Comparison of ENCODE assay signal across 1 cellular context in the genomic region with DNA sequence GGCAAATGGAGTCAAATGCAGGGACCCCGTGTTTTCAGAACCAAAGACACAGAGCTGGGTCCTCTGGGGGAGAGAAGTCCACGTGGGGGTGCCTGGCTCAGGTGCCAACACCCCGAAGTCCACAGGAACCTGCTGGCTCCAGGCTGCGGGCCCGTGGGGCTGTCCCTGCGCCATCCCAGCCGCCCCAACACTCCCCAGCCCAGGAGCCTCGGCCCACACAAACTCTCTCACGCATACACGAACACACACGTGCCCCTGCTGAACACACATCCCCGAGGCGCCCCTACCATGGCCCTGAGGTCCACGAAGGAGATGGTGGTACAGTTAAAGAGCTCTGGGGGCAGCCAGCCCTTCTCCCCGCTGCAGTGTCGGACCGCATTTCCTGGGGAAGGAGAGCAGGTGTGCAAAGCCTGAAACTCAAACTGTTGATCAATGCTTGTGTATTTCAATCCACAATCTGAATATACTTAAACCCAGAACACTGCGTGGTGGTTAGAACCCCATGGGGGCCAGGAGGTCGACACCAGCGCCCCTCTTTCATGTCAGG.
TF ChIP-seq lines count a peak whose summit lies in the region.

No MANE protein-coding gene starts in this region.

TF ChIP-seq in GM23338, 12 proteins besides CTCF, POLR2A, EP300 and RAD21 (continued from another document):
- TF ChIP-seq, protein P1, sequence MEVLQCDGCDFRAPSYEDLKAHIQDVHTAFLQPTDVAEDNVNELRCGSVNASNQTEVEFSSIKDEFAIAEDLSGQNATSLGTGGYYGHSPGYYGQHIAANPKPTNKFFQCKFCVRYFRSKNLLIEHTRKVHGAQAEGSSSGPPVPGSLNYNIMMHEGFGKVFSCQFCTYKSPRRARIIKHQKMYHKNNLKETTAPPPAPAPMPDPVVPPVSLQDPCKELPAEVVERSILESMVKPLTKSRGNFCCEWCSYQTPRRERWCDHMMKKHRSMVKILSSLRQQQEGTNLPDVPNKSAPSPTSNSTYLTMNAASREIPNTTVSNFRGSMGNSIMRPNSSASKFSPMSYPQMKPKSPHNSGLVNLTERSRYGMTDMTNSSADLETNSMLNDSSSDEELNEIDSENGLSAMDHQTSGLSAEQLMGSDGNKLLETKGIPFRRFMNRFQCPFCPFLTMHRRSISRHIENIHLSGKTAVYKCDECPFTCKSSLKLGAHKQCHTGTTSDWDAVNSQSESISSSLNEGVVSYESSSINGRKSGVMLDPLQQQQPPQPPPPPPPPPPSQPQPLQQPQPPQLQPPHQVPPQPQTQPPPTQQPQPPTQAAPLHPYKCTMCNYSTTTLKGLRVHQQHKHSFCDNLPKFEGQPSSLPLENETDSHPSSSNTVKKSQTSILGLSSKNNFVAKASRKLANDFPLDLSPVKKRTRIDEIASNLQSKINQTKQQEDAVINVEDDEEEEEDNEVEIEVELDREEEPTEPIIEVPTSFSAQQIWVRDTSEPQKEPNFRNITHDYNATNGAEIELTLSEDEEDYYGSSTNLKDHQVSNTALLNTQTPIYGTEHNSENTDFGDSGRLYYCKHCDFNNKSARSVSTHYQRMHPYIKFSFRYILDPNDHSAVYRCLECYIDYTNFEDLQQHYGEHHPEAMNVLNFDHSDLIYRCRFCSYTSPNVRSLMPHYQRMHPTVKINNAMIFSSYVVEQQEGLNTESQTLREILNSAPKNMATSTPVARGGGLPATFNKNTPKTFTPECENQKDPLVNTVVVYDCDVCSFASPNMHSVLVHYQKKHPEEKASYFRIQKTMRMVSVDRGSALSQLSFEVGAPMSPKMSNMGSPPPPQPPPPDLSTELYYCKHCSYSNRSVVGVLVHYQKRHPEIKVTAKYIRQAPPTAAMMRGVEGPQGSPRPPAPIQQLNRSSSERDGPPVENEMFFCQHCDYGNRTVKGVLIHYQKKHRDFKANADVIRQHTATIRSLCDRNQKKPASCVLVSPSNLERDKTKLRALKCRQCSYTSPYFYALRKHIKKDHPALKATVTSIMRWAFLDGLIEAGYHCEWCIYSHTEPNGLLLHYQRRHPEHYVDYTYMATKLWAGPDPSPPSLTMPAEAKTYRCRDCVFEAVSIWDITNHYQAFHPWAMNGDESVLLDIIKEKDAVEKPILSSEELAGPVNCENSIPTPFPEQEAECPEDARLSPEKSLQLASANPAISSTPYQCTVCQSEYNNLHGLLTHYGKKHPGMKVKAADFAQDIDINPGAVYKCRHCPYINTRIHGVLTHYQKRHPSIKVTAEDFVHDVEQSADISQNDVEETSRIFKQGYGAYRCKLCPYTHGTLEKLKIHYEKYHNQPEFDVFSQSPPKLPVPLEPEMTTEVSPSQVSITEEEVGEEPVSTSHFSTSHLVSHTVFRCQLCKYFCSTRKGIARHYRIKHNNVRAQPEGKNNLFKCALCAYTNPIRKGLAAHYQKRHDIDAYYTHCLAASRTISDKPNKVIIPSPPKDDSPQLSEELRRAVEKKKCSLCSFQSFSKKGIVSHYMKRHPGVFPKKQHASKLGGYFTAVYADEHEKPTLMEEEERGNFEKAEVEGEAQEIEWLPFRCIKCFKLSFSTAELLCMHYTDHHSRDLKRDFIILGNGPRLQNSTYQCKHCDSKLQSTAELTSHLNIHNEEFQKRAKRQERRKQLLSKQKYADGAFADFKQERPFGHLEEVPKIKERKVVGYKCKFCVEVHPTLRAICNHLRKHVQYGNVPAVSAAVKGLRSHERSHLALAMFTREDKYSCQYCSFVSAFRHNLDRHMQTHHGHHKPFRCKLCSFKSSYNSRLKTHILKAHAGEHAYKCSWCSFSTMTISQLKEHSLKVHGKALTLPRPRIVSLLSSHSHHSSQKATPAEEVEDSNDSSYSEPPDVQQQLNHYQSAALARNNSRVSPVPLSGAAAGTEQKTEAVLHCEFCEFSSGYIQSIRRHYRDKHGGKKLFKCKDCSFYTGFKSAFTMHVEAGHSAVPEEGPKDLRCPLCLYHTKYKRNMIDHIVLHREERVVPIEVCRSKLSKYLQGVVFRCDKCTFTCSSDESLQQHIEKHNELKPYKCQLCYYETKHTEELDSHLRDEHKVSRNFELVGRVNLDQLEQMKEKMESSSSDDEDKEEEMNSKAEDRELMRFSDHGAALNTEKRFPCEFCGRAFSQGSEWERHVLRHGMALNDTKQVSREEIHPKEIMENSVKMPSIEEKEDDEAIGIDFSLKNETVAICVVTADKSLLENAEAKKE (CRISPR knock-in tag; IDR thresholded peaks at IDR 0.05), result no peak
- TF ChIP-seq STAT1 (IDR thresholded peaks at IDR 0.05; ENCODE audit: unreplicated experiment), result no peak
- TF ChIP-seq POLR2AphosphoS5 (IDR thresholded peaks at IDR 0.05; ENCODE audit: low read depth), result no peak
- TF ChIP-seq, protein P2, sequence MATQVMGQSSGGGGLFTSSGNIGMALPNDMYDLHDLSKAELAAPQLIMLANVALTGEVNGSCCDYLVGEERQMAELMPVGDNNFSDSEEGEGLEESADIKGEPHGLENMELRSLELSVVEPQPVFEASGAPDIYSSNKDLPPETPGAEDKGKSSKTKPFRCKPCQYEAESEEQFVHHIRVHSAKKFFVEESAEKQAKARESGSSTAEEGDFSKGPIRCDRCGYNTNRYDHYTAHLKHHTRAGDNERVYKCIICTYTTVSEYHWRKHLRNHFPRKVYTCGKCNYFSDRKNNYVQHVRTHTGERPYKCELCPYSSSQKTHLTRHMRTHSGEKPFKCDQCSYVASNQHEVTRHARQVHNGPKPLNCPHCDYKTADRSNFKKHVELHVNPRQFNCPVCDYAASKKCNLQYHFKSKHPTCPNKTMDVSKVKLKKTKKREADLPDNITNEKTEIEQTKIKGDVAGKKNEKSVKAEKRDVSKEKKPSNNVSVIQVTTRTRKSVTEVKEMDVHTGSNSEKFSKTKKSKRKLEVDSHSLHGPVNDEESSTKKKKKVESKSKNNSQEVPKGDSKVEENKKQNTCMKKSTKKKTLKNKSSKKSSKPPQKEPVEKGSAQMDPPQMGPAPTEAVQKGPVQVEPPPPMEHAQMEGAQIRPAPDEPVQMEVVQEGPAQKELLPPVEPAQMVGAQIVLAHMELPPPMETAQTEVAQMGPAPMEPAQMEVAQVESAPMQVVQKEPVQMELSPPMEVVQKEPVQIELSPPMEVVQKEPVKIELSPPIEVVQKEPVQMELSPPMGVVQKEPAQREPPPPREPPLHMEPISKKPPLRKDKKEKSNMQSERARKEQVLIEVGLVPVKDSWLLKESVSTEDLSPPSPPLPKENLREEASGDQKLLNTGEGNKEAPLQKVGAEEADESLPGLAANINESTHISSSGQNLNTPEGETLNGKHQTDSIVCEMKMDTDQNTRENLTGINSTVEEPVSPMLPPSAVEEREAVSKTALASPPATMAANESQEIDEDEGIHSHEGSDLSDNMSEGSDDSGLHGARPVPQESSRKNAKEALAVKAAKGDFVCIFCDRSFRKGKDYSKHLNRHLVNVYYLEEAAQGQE (IDR thresholded peaks at IDR 0.05; ENCODE audit: unreplicated experiment), result no peak
- no peak for TF ChIP-seq EZH2phosphoT487 (IDR thresholded peaks at IDR 0.05; ENCODE audit: unreplicated experiment)
- TF ChIP-seq ZNF331 (CRISPR knock-in tag; IDR thresholded peaks at IDR 0.05; ENCODE audit: low read depth), result no peak
- no peak for TF ChIP-seq EZH2 (IDR thresholded peaks at IDR 0.05; ENCODE audit: low read depth, unreplicated experiment)
